ENCODE assay signal across 1 cellular context in genomic region chr2:178392215-178392614, GRCh38.
TF ChIP-seq lines count a peak whose summit lies in the region.

No MANE protein-coding gene starts in this region.

TF ChIP-seq in GM23338, 12 proteins besides CTCF, POLR2A, EP300 and RAD21 (continued from another document):
- TF ChIP-seq ZNF462 (CRISPR knock-in tag; IDR thresholded peaks at IDR 0.05) (no peak), REST (IDR thresholded peaks at IDR 0.05; ENCODE audit: unreplicated experiment) (no peak), POLR2AphosphoS5 (IDR thresholded peaks at IDR 0.05; ENCODE audit: low read depth) (no peak), CREB1 (CRISPR knock-in tag; IDR thresholded peaks at IDR 0.05; ENCODE audit: low read depth) (no peak), NANOG (IDR thresholded peaks at IDR 0.05; ENCODE audit: borderline replicate concordance) (no peak), EZH2 (IDR thresholded peaks at IDR 0.05; ENCODE audit: low read depth, unreplicated experiment) (no peak)
